Comparison of ENCODE assay signal across 16 cellular contexts in genomic region chr1:42258218-42258617, GRCh38.
DNase-seq lines count a peak whose midpoint lies in the region; ATAC-seq and TF ChIP-seq lines count a peak whose summit lies in the region.
"Had no signal": no experiment of that assay in that cellular context is flagged by ENCODE, and none has a peak within 500 bp of the region (broad histone marks: within the 10 kb centered on the region; RNA-seq: fewer than 3 reads in every experiment).

No MANE protein-coding gene starts in this region.

- no peak overlapping the region for H3K4me3 ChIP-seq in astrocyte of the spinal cord (ENCODE audit: low read depth, low read length)
- H3K4me3 ChIP-seq: adrenal gland, heart right ventricle, suprapubic skin had no signal

- no peak for TF ChIP-seq CTCF in CD4-positive, alpha-beta T cell (IDR thresholded peaks at IDR 0.05)
- no peak for TF ChIP-seq CTCF in astrocyte of the spinal cord (IDR thresholded peaks at IDR 0.05; ENCODE audit: low read depth, low read length)

- no peaks in the 10 kb centered on the region for H3K27me3 ChIP-seq in CD4-positive, alpha-beta T cell (ENCODE audit: control insufficient read depth, insufficient read depth, low read length)
- H3K27me3 ChIP-seq: adrenal gland, heart right ventricle, suprapubic skin had no signal

- H3K9me3 ChIP-seq in CD4-positive, alpha-beta T cell (ENCODE audit: control insufficient read depth, low read length), result no peaks in the 10 kb centered on the region
- H3K9me3 ChIP-seq: adrenal gland, heart right ventricle, suprapubic skin had no signal

- DNase-seq in CD4-positive, alpha-beta T cell, result no peak
- DNase-seq in astrocyte of the spinal cord (ENCODE audit: low read depth, low spot score) (peak; percentile 40), naive B cell (no peak), RKO (ENCODE audit: low spot score) (no peak), dedifferentiated amniotic fluid mesenchymal stem cell (ENCODE audit: extremely low spot score) (no peak)
- DNase-seq: activated CD4-positive, alpha-beta T cell treated with anti-CD3 and anti-CD28 coated beads, Interleukin-2, amount 50 U/mL, for 4 hours; activated T-cell treated with anti-CD3 and anti-CD28 coated beads, Interleukin-2, amount 50 U/mL, for 4 hours; adrenal gland; heart right ventricle; Kasumi-1; naive thymus-derived CD4-positive, alpha-beta T cell; NCI-H146 had no signal

- H3K36me3 Mint-ChIP-seq in CD4-positive, alpha-beta T cell (ENCODE audit: low read depth), result peaks cover 49% of the 10 kb centered on the region
- peaks cover 0 to 16% of the 10 kb centered on the region in 2 donors for H3K36me3 Mint-ChIP-seq in naive B cell
- peaks cover 48% of the 10 kb centered on the region for H3K36me3 Mint-ChIP-seq in stimulated activated memory B cell treated with anti-CD40 and anti-IgM and Interleukin-4, amounts not matched to agents 10 μg/mL and 1 μg/mL and 100 μg/mL, for 72 hours

- CTCF ChIA-PET in CD4-positive, alpha-beta T cell (lab: Charles Lee), result interaction anchor here (0.7 to 1.7 kb wide), 2 partner anchors 12 to 39 kb away, joined by 3 to 4 read pairs; no protein-coding TSS in a partner anchor

- H3K27me3 Mint-ChIP-seq in CD4-positive, alpha-beta T cell, result no peaks in the 10 kb centered on the region
- H3K27me3 Mint-ChIP-seq in naive B cell, result no peaks in the 10 kb centered on the region
- no peaks in the 10 kb centered on the region for H3K27me3 Mint-ChIP-seq in stimulated activated memory B cell treated with anti-CD40 and anti-IgM and Interleukin-4, amounts not matched to agents 10 μg/mL and 1 μg/mL and 100 μg/mL, for 72 hours
- H3K27me3 Mint-ChIP-seq: naive thymus-derived CD4-positive, alpha-beta T cell had no signal

- no peaks in the 10 kb centered on the region for H3K9me3 Mint-ChIP-seq in CD4-positive, alpha-beta T cell
- H3K9me3 Mint-ChIP-seq in naive B cell, result peaks cover 0 to 3% (median 0%) of the 10 kb centered on the region in 7 donors
- peaks cover 3% of the 10 kb centered on the region for H3K9me3 Mint-ChIP-seq in stimulated activated memory B cell treated with anti-CD40 and anti-IgM and Interleukin-4, amounts not matched to agents 10 μg/mL and 1 μg/mL and 100 μg/mL, for 72 hours
- H3K9me3 Mint-ChIP-seq: activated T-cell treated with anti-CD3 and anti-CD28 coated beads, Interleukin-2, amount 50 U/mL, for 4 hours had no signal

- H3K27ac Mint-ChIP-seq in CD4-positive, alpha-beta T cell, result peak overlapping the region; percentile 2
- peak overlapping the region in 4 of 6 donors; percentile 0 to 79 (median 26) for H3K27ac Mint-ChIP-seq in naive B cell
- H3K27ac Mint-ChIP-seq in stimulated activated memory B cell treated with anti-CD40 and anti-IgM and Interleukin-4, amounts not matched to agents 10 μg/mL and 1 μg/mL and 100 μg/mL, for 72 hours, result no peak overlapping the region

- no peak for ATAC-seq in CD4-positive, alpha-beta T cell (ENCODE audit: poor library complexity)
- peak; percentile 70 for ATAC-seq in GM19438 (IDR thresholded peaks at IDR 0.05; ENCODE audit: low read depth, unreplicated experiment)
- ATAC-seq in naive B cell (ENCODE audit: low read depth in 2 of 2), result no peak
- ATAC-seq in HG02884 (IDR thresholded peaks at IDR 0.05; ENCODE audit: unreplicated experiment), result no peak
- no peak for ATAC-seq in stimulated activated memory B cell treated with anti-CD40 and anti-IgM and Interleukin-4, amounts not matched to agents 10 μg/mL and 1 μg/mL and 100 μg/mL, for 72 hours
- ATAC-seq: activated T-cell treated with anti-CD3 and anti-CD28 coated beads, Interleukin-2, amount 50 U/mL, for 4 hours; naive thymus-derived CD4-positive, alpha-beta T cell had no signal

- H3K4me1 Mint-ChIP-seq in CD4-positive, alpha-beta T cell (ENCODE audit: low read depth), result peaks cover 52% of the 10 kb centered on the region
- peaks cover 25 to 49% (median 26%) of the 10 kb centered on the region in 3 donors for H3K4me1 Mint-ChIP-seq in naive B cell
- H3K4me1 Mint-ChIP-seq in stimulated activated memory B cell treated with anti-CD40 and anti-IgM and Interleukin-4, amounts not matched to agents 10 μg/mL and 1 μg/mL and 100 μg/mL, for 72 hours, result peaks cover 41% of the 10 kb centered on the region

- intact Hi-C loops in CD4-positive, alpha-beta T cell (cut with DNase I, micrococcal nuclease), result no loop called here

- H3K4me3 Mint-ChIP-seq in CD4-positive, alpha-beta T cell, result no peak overlapping the region
- no peak overlapping the region for H3K4me3 Mint-ChIP-seq in naive B cell
- no peak overlapping the region for H3K4me3 Mint-ChIP-seq in stimulated activated memory B cell treated with anti-CD40 and anti-IgM and Interleukin-4, amounts not matched to agents 10 μg/mL and 1 μg/mL and 100 μg/mL, for 72 hours
- H3K4me3 Mint-ChIP-seq: activated T-cell treated with anti-CD3 and anti-CD28 coated beads, Interleukin-2, amount 50 U/mL, for 4 hours had no signal

- POLR2A ChIA-PET in CD4-positive, alpha-beta T cell (lab: Charles Lee), result interaction anchor here (1.1 kb wide), 1 partner anchor 504 kb away, joined by 4 read pairs; no protein-coding TSS in a partner anchor

- no peak overlapping the region for H3K27ac ChIP-seq in CD4-positive, alpha-beta T cell (ENCODE audit: low read depth, low read length)
- H3K27ac ChIP-seq: suprapubic skin had no signal

- in situ Hi-C loops in astrocyte of the spinal cord (cut with HindIII; ENCODE audit: low sequenced_read_pairs), result no loop called here
